Comparison of ENCODE assay signal across 15 cellular contexts in genomic region chr15:69906256-69907185, GRCh38.
"Had no signal": no experiment of that assay in that cellular context is flagged by ENCODE, and none has a peak within 500 bp of the region (broad histone marks: within the 10 kb centered on the region; RNA-seq: fewer than 3 reads in every experiment).

No MANE protein-coding gene starts in this region.

- H3K27ac Mint-ChIP-seq: activated CD4-positive, alpha-beta T cell treated with anti-CD3 and anti-CD28 coated beads, Interleukin-2, amount 10 ng/mL, durations not matched to agents 24 days and 14 days; activated naive CD4-positive, alpha-beta T cell treated with anti-CD3 and anti-CD28 coated beads for 36 hours; dendritic cell treated with granulocyte-macrophage colony-stimulating factor and Interleukin-4, amounts not matched to agents 40 ng/mL and 50 ng/mL, for 4 days; natural killer cell; WTC11 had no signal

- H3K9me3 ChIP-seq: body of pancreas, psoas muscle, sigmoid colon, transverse colon had no signal

- H3K36me3 Mint-ChIP-seq: natural killer cell, WTC11 had no signal

- H3K4me1 ChIP-seq: body of pancreas, psoas muscle, sigmoid colon, transverse colon had no signal

- DNase-seq: activated CD4-positive, alpha-beta T cell treated with anti-CD3 and anti-CD28 coated beads, Interleukin-2, amount 10 ng/mL, durations not matched to agents 24 days and 14 days; activated naive CD4-positive, alpha-beta T cell treated with anti-CD3 and anti-CD28 coated beads for 36 hours; body of pancreas; hypothalamus; left cardiac atrium; natural killer cell; nucleus accumbens; psoas muscle; sigmoid colon; stimulated activated CD4-positive, alpha-beta T cell treated with anti-CD3 and anti-CD28 coated beads, Interleukin-2, amount 100 ng/mL, for 24 hours; stimulated activated naive CD4-positive, alpha-beta T cell; substantia nigra; transverse colon had no signal

- H3K27me3 ChIP-seq: body of pancreas, sigmoid colon, transverse colon had no signal

- H3K27ac ChIP-seq: body of pancreas, psoas muscle, sigmoid colon, transverse colon had no signal

- H3K4me3 ChIP-seq: body of pancreas, psoas muscle, sigmoid colon, transverse colon had no signal

- H3K36me3 ChIP-seq: sigmoid colon, transverse colon had no signal

- H3K9me3 Mint-ChIP-seq: activated naive CD4-positive, alpha-beta T cell treated with anti-CD3 and anti-CD28 coated beads for 36 hours; dendritic cell treated with granulocyte-macrophage colony-stimulating factor and Interleukin-4, amounts not matched to agents 40 ng/mL and 50 ng/mL, for 4 days; natural killer cell had no signal

- H3K4me1 Mint-ChIP-seq: activated CD4-positive, alpha-beta T cell treated with anti-CD3 and anti-CD28 coated beads, Interleukin-2, amount 10 ng/mL, durations not matched to agents 24 days and 14 days; natural killer cell had no signal

- H3K4me3 Mint-ChIP-seq: activated CD4-positive, alpha-beta T cell treated with anti-CD3 and anti-CD28 coated beads, Interleukin-2, amount 10 ng/mL, durations not matched to agents 24 days and 14 days; activated naive CD4-positive, alpha-beta T cell treated with anti-CD3 and anti-CD28 coated beads for 36 hours; dendritic cell treated with granulocyte-macrophage colony-stimulating factor and Interleukin-4, amounts not matched to agents 40 ng/mL and 50 ng/mL, for 4 days; natural killer cell; WTC11 had no signal
